Comparison of ENCODE assay signal across 2 cellular contexts in genomic region chr6:134204031-134204430, GRCh38.
TF ChIP-seq lines count a peak whose summit lies in the region.

No MANE protein-coding gene starts in this region.

TF ChIP-seq in HEK293, 187 proteins besides CTCF, POLR2A, EP300 and RAD21 (continued from another document and continues in another):
- TF ChIP-seq, protein P1, sequence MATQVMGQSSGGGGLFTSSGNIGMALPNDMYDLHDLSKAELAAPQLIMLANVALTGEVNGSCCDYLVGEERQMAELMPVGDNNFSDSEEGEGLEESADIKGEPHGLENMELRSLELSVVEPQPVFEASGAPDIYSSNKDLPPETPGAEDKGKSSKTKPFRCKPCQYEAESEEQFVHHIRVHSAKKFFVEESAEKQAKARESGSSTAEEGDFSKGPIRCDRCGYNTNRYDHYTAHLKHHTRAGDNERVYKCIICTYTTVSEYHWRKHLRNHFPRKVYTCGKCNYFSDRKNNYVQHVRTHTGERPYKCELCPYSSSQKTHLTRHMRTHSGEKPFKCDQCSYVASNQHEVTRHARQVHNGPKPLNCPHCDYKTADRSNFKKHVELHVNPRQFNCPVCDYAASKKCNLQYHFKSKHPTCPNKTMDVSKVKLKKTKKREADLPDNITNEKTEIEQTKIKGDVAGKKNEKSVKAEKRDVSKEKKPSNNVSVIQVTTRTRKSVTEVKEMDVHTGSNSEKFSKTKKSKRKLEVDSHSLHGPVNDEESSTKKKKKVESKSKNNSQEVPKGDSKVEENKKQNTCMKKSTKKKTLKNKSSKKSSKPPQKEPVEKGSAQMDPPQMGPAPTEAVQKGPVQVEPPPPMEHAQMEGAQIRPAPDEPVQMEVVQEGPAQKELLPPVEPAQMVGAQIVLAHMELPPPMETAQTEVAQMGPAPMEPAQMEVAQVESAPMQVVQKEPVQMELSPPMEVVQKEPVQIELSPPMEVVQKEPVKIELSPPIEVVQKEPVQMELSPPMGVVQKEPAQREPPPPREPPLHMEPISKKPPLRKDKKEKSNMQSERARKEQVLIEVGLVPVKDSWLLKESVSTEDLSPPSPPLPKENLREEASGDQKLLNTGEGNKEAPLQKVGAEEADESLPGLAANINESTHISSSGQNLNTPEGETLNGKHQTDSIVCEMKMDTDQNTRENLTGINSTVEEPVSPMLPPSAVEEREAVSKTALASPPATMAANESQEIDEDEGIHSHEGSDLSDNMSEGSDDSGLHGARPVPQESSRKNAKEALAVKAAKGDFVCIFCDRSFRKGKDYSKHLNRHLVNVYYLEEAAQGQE (tag by site-specific recombination; IDR thresholded peaks at IDR 0.05), result peak; percentile 81
- TF ChIP-seq ZBTB10 (tag by site-specific recombination; IDR thresholded peaks at IDR 0.05) (no peak), ZNF830 (tag by site-specific recombination; IDR thresholded peaks at IDR 0.05; ENCODE audit: low read depth) (no peak), ZFP37 (tag by site-specific recombination; IDR thresholded peaks at IDR 0.05) (peak; percentile 80; the same call in 1 of the 2 replicates), ZBTB8A (tag by site-specific recombination; IDR thresholded peaks at IDR 0.05) (peak; percentile 73), ZXDB (tag by site-specific recombination; IDR thresholded peaks at IDR 0.05) (peak; percentile 74), ZNF510 (tag by site-specific recombination; IDR thresholded peaks at IDR 0.05; ENCODE audit: insufficient replicate concordance) (peak; percentile 79), ATF2 (tag by site-specific recombination; IDR thresholded peaks at IDR 0.05; ENCODE audit: low read depth) (no peak)
- TF ChIP-seq, protein P2, sequence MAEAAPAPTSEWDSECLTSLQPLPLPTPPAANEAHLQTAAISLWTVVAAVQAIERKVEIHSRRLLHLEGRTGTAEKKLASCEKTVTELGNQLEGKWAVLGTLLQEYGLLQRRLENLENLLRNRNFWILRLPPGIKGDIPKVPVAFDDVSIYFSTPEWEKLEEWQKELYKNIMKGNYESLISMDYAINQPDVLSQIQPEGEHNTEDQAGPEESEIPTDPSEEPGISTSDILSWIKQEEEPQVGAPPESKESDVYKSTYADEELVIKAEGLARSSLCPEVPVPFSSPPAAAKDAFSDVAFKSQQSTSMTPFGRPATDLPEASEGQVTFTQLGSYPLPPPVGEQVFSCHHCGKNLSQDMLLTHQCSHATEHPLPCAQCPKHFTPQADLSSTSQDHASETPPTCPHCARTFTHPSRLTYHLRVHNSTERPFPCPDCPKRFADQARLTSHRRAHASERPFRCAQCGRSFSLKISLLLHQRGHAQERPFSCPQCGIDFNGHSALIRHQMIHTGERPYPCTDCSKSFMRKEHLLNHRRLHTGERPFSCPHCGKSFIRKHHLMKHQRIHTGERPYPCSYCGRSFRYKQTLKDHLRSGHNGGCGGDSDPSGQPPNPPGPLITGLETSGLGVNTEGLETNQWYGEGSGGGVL (tag by site-specific recombination; IDR thresholded peaks at IDR 0.05), result no peak
- TF ChIP-seq, protein P3, sequence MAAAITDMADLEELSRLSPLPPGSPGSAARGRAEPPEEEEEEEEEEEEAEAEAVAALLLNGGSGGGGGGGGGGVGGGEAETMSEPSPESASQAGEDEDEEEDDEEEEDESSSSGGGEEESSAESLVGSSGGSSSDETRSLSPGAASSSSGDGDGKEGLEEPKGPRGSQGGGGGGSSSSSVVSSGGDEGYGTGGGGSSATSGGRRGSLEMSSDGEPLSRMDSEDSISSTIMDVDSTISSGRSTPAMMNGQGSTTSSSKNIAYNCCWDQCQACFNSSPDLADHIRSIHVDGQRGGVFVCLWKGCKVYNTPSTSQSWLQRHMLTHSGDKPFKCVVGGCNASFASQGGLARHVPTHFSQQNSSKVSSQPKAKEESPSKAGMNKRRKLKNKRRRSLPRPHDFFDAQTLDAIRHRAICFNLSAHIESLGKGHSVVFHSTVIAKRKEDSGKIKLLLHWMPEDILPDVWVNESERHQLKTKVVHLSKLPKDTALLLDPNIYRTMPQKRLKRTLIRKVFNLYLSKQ (tag by site-specific recombination; IDR thresholded peaks at IDR 0.05; ENCODE audit: borderline replicate concordance), result peak; percentile 78; the same call in 1 of the 2 replicates

TF ChIP-seq in K562, 482 proteins besides CTCF, POLR2A, EP300 and RAD21 (continued from another document):
- TF ChIP-seq, protein P4, sequence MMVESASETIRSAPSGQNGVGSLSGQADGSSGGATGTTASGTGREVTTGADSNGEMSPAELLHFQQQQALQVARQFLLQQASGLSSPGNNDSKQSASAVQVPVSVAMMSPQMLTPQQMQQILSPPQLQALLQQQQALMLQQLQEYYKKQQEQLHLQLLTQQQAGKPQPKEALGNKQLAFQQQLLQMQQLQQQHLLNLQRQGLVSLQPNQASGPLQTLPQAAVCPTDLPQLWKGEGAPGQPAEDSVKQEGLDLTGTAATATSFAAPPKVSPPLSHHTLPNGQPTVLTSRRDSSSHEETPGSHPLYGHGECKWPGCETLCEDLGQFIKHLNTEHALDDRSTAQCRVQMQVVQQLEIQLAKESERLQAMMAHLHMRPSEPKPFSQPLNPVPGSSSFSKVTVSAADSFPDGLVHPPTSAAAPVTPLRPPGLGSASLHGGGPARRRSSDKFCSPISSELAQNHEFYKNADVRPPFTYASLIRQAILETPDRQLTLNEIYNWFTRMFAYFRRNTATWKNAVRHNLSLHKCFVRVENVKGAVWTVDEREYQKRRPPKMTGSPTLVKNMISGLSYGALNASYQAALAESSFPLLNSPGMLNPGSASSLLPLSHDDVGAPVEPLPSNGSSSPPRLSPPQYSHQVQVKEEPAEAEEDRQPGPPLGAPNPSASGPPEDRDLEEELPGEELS (CRISPR knock-in tag; IDR thresholded peaks at IDR 0.05; ENCODE audit: borderline replicate concordance), result no peak
- TF ChIP-seq, protein P5, sequence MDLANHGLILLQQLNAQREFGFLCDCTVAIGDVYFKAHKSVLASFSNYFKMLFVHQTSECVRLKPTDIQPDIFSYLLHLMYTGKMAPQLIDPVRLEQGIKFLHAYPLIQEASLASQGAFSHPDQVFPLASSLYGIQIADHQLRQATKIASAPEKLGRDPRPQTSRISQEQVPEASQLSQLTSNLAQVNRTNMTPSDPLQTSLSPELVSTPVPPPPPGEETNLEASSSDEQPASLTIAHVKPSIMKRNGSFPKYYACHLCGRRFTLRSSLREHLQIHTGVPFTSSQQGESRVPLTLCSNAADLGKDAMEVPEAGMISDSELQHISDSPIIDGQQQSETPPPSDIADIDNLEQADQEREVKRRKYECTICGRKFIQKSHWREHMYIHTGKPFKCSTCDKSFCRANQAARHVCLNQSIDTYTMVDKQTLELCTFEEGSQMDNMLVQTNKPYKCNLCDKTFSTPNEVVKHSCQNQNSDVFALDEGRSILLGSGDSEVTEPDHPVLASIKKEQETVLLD (IDR thresholded peaks at IDR 0.05), result no peak
- no peak for TF ChIP-seq NCOA2 (IDR thresholded peaks at IDR 0.05; ENCODE audit: partially characterized antibody in 2 of 2)
